Comparison of ENCODE assay signal across 1 cellular context in genomic region chr13:40626977-40627376, GRCh38.
TF ChIP-seq lines count a peak whose summit lies in the region.

No MANE protein-coding gene starts in this region.

TF ChIP-seq in HepG2, 621 proteins besides CTCF, POLR2A, EP300 and RAD21 (continued from another document):
- TF ChIP-seq ZNF746 (CRISPR knock-in tag; IDR thresholded peaks at IDR 0.05): no peak
- TF ChIP-seq GABPA (IDR thresholded peaks at IDR 0.05; ENCODE audit: low read depth, low read length): no peak
- TF ChIP-seq GABPA (CRISPR knock-in tag; IDR thresholded peaks at IDR 0.05; ENCODE audit: low read depth): no peak
- TF ChIP-seq ZNF362 (CRISPR knock-in tag; IDR thresholded peaks at IDR 0.05; ENCODE audit: borderline replicate concordance): no peak
- TF ChIP-seq MTA1 (CRISPR knock-in tag; IDR thresholded peaks at IDR 0.05; ENCODE audit: borderline replicate concordance): no peak
- no peak for TF ChIP-seq TEAD2 (CRISPR knock-in tag; IDR thresholded peaks at IDR 0.05)
- 0 out of 2 replicates have a peak, but pooled peaks have one; percentile 18 for TF ChIP-seq ERF (CRISPR knock-in tag; IDR thresholded peaks at IDR 0.05)
- TF ChIP-seq PRDM15 (CRISPR knock-in tag; IDR thresholded peaks at IDR 0.05): no peak
- no peak for TF ChIP-seq MIER3 (CRISPR knock-in tag; IDR thresholded peaks at IDR 0.05; ENCODE audit: borderline replicate concordance)
TF ChIP-seq in HepG2: peak in this region for 10.
